ENCODE assay signal across 17 cellular contexts in genomic region chr14:75224561-75224960, GRCh38.
"Had no signal": no experiment of that assay in that cellular context is flagged by ENCODE, and none has a peak within 500 bp of the region (broad histone marks: within the 10 kb centered on the region; RNA-seq: fewer than 3 reads in every experiment).

No MANE protein-coding gene starts in this region.

- ATAC-seq: activated T-cell treated with anti-CD3 and anti-CD28 coated beads, Interleukin-2, amount 50 U/mL, for 4 hours; gastroesophageal sphincter had no signal

- H3K36me3 ChIP-seq: esophagus squamous epithelium, gastroesophageal sphincter, heart right ventricle, lower lobe of right lung, ovary, tibial artery had no signal

- H3K27me3 ChIP-seq: esophagus squamous epithelium, gastroesophageal sphincter, heart right ventricle, ovary, tibial artery had no signal

- DNase-seq: activated CD4-positive, alpha-beta memory T cell treated with anti-CD3 and anti-CD28 coated beads for 36 hours; activated CD4-positive, alpha-beta T cell treated with anti-CD3 and anti-CD28 coated beads for 1 hour; activated effector memory CD4-positive, alpha-beta T cell treated with Interleukin-2 at 50 U/mL for 16 hours; activated T-cell treated with anti-CD3 and anti-CD28 coated beads, Interleukin-2, amount 50 U/mL, for 4 hours; amniotic stem cell; central memory CD4-positive, alpha-beta T cell; cortex of kidney; effector CD4-positive, alpha-beta T cell; esophagus squamous epithelium; heart right ventricle; left cardiac atrium; lower lobe of right lung; ovary; tibial artery had no signal

- H3K4me3 Mint-ChIP-seq: activated CD4-positive, alpha-beta memory T cell treated with anti-CD3 and anti-CD28 coated beads for 36 hours; activated naive CD4-positive, alpha-beta T cell treated with anti-CD3 and anti-CD28 coated beads, Interleukin-2, amount 50 U/mL, for 24 hours; activated T-cell treated with anti-CD3 and anti-CD28 coated beads, Interleukin-2, amount 50 U/mL, for 4 hours; neural crest cell had no signal

- H3K27ac Mint-ChIP-seq: activated CD4-positive, alpha-beta memory T cell treated with anti-CD3 and anti-CD28 coated beads for 36 hours; activated naive CD4-positive, alpha-beta T cell treated with anti-CD3 and anti-CD28 coated beads, Interleukin-2, amount 50 U/mL, for 24 hours had no signal

- H3K27ac ChIP-seq: esophagus squamous epithelium, gastroesophageal sphincter, heart right ventricle, lower lobe of right lung, ovary, tibial artery had no signal

- H3K9me3 ChIP-seq: esophagus squamous epithelium, gastroesophageal sphincter, heart right ventricle, lower lobe of right lung, ovary, tibial artery had no signal

- H3K4me3 ChIP-seq: esophagus squamous epithelium, gastroesophageal sphincter, heart right ventricle, lower lobe of right lung, ovary, tibial artery had no signal

- H3K36me3 Mint-ChIP-seq: activated CD4-positive, alpha-beta memory T cell treated with anti-CD3 and anti-CD28 coated beads for 36 hours; activated naive CD4-positive, alpha-beta T cell treated with anti-CD3 and anti-CD28 coated beads, Interleukin-2, amount 50 U/mL, for 24 hours had no signal

- H3K9me3 Mint-ChIP-seq: activated CD4-positive, alpha-beta memory T cell treated with anti-CD3 and anti-CD28 coated beads for 36 hours; activated naive CD4-positive, alpha-beta T cell treated with anti-CD3 and anti-CD28 coated beads, Interleukin-2, amount 50 U/mL, for 24 hours; activated T-cell treated with anti-CD3 and anti-CD28 coated beads, Interleukin-2, amount 50 U/mL, for 4 hours; neural crest cell had no signal

- H3K27me3 Mint-ChIP-seq: activated naive CD4-positive, alpha-beta T cell treated with anti-CD3 and anti-CD28 coated beads, Interleukin-2, amount 50 U/mL, for 24 hours had no signal

- H3K4me1 ChIP-seq: tibial artery had no signal
